22 cellular contexts compared by ENCODE assay signal in the genomic region with DNA sequence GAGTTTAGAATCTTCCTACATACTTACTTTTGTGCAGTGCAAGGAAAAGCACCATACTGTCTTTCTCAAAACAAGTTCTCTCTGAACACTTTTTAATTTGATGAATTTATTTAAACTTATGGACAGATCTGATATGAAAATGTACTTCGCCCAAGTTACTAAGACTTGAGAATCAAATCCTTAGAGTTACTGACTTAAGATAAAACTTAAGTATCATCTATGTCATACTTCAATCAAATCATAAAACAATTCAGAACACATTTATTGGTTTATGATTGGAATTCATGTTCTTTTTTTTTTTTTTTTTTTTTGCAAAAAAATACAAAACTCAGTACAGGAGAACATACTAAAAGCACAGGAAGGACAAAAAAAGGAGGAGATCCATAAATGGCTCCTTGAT.
DNase-seq lines count a peak whose midpoint lies in the region; ATAC-seq, FAIRE-seq and TF ChIP-seq lines count a peak whose summit lies in the region.
"Had no signal": no experiment of that assay in that cellular context is flagged by ENCODE, and none has a peak within 500 bp of the region (broad histone marks: within the 10 kb centered on the region; RNA-seq: fewer than 3 reads in every experiment).

No MANE protein-coding gene starts in this region.

- TF ChIP-seq CTCF in mucosa of descending colon (IDR thresholded peaks at IDR 0.05), result no peak

- no peak overlapping the region for H3K4me3 ChIP-seq in mucosa of descending colon
- no peak overlapping the region for H3K4me3 ChIP-seq in small intestine (ENCODE audit: low read depth in 1 of 2, low read length in 2 of 2)
- H3K4me3 ChIP-seq: BLaER1 had no signal

- no peak overlapping the region for H3K27ac ChIP-seq in small intestine (ENCODE audit: low read depth in 1 of 2, low read length in 1 of 2)
- H3K27ac ChIP-seq: BLaER1 had no signal

- intact Hi-C loops in mucosa of descending colon (cut with DNase I, micrococcal nuclease), result no loop called here

- WGBS in small intestine, 3 donors, result 20 to 64% (median 53%) methylated on average over 1 of the region's 1 CpG

- H3K9me3 ChIP-seq in mucosa of descending colon (no peaks in the 10 kb centered on the region), small intestine (ENCODE audit: control insufficient read depth, low read depth) (no peaks in the 10 kb centered on the region)
- H3K9me3 ChIP-seq: BE2C, BLaER1 had no signal

- peak; percentile 66 for ATAC-seq in mucosa of descending colon

- FAIRE-seq in colon (lab: Jason Lieb, UNC), result peak; percentile 85
- FAIRE-seq in small intestine (lab: Jason Lieb, UNC), result peak; percentile 92
- FAIRE-seq: A204.1, D721Med, G401.6, GM12891 had no signal

- no peaks in the 10 kb centered on the region for H3K36me3 ChIP-seq in mucosa of descending colon (ENCODE audit: low read depth)
- H3K36me3 ChIP-seq in small intestine (ENCODE audit: control insufficient read depth in 2 of 2, insufficient read depth in 2 of 2, low read length in 2 of 2), result no peaks in the 10 kb centered on the region
- H3K36me3 ChIP-seq: BE2C had no signal

- H3K4me1 ChIP-seq in mucosa of descending colon (ENCODE audit: low read depth), result peaks cover 29% of the 10 kb centered on the region
- H3K4me1 ChIP-seq in small intestine (ENCODE audit: control insufficient read depth in 2 of 2, insufficient read depth in 1 of 2, low read depth in 1 of 2, low read length in 1 of 2), result peaks cover 0 to 3% of the 10 kb centered on the region in 2 donors
- H3K4me1 ChIP-seq: BE2C, BLaER1 had no signal

- H3K27me3 ChIP-seq in small intestine (ENCODE audit: control insufficient read depth in 2 of 2, insufficient read depth in 2 of 2, low read length in 2 of 2), result no peaks in the 10 kb centered on the region
- H3K27me3 ChIP-seq: BLaER1 had no signal

- DNase-seq in mucosa of descending colon, result no peak
- DNase-seq in small intestine, result peak; percentile 36
- no peak for DNase-seq in NCI-H524 (lab: John Stamatoyannopoulos, UW)
- DNase-seq in NCI-H2171 (lab: John Stamatoyannopoulos, UW), result no peak
- DNase-seq in mucosa of gallbladder (ENCODE audit: low spot score), result no peak
- no peak for DNase-seq in ecto neural progenitor cell (ENCODE audit: low spot score)
- DNase-seq: 8988T; ACHN; BE2C; C1 segment of cervical spinal cord; CD4-positive, alpha-beta memory T cell; CD4-positive, CD25-positive, alpha-beta regulatory T cell; CD8-positive, alpha-beta memory T cell; COR-L47; DMS79 treated with DMSO at 0.1 percent for 48 hours; GF-D8 had no signal
